Comparison of ENCODE assay signal across 8 cellular contexts in the genomic region with DNA sequence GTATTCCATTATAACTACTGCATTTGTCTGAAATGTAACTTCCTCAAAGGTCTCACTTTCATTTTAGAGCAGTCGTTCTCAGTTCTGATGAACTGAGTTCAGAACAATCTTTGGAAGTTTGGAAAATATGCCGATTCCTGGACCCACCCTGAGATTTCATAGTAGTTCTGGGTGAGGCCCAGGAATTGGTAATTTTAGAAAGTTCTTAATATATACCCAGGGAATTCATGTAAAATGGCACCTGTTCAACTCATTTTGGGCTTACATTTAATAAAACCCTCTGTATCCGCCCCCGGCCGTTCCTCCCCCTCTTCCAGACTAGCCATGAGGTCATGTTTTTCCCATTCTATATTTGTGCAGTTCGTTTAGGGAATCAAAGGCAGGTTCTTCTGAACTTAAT. TPM values are rescaled to one million over a fixed set of nuclear protein-coding genes. Genes with fewer than 3 reads are reported as not detected.
DNase-seq lines count a peak whose midpoint lies in the region; ATAC-seq and TF ChIP-seq lines count a peak whose summit lies in the region.

No MANE protein-coding gene starts in this region.

- peak overlapping the region; percentile 4 for H3K4me3 ChIP-seq in A673 (ENCODE audit: low read depth, low read length, poor library complexity, severe bottlenecking)
- H3K4me3 ChIP-seq in mucosa of rectum (ENCODE audit: low read length in 2 of 2), result peak overlapping the region; percentile 45 to 67

- H3K9me3 Mint-ChIP-seq in brain, result no peaks in the 10 kb centered on the region

- H3K27ac ChIP-seq in A673 (ENCODE audit: low read depth, low read length, poor library complexity, severe bottlenecking) (peak overlapping the region; percentile 91), mucosa of rectum (ENCODE audit: low read depth in 2 of 2, low read length in 2 of 2) (peak overlapping the region; percentile 62 to 81)

- peak overlapping the region in 2 of 5 experiments; percentile 5 to 26 for H3K4me3 Mint-ChIP-seq in brain

- H3K36me3 ChIP-seq in A673 (ENCODE audit: insufficient read depth, low read length, poor library complexity, severe bottlenecking) (no peaks in the 10 kb centered on the region), mucosa of rectum (ENCODE audit: control insufficient read depth in 2 of 2, insufficient read depth in 2 of 2, low read length in 2 of 2) (no peaks in the 10 kb centered on the region)

- peak overlapping the region in 3 of 5 experiments; percentile 67 to 99 (median 93) for H3K27ac Mint-ChIP-seq in brain

- peaks cover 69% of the 10 kb centered on the region for H3K4me1 ChIP-seq in A673 (ENCODE audit: insufficient read depth, low read length, poor library complexity, severe bottlenecking)
- H3K4me1 ChIP-seq in mucosa of rectum (ENCODE audit: control insufficient read depth in 2 of 2, insufficient read depth in 2 of 2, low read length in 2 of 2), result peaks cover 23 to 41% of the 10 kb centered on the region in 2 donors

- no peak for ATAC-seq in GM18517 (IDR thresholded peaks at IDR 0.05; ENCODE audit: unreplicated experiment)

- no peaks in the 10 kb centered on the region for H3K36me3 Mint-ChIP-seq in brain

- CTCF ChIA-PET in A673 (lab: Charles Lee), result interaction anchor here (1.0 to 1.1 kb wide), 3 partner anchors 104 to 115 kb away, joined by 3 to 11 read pairs (median 3); no protein-coding TSS in a partner anchor

- no peaks in the 10 kb centered on the region for H3K27me3 ChIP-seq in A673 (replicated peaks; ENCODE audit: insufficient read depth, low read depth, low read length, poor library complexity)
- H3K27me3 ChIP-seq in mucosa of rectum (ENCODE audit: control insufficient read depth in 2 of 2, insufficient read depth in 2 of 2, low read length in 2 of 2), result no peaks in the 10 kb centered on the region

- POLR2A ChIA-PET in A673 (lab: Charles Lee; ENCODE audit: low non-redundant PET), result no interaction called here

- intact Hi-C loops in A673 (cut with micrococcal nuclease; ENCODE audit: unreplicated experiment), result loop anchor here (5.0 kb wide), 1 partner anchor 110 kb away; no protein-coding TSS in a partner anchor

- DNase-seq in A673 (ENCODE audit: low spot score) (peak; percentile 11), KBM-7 (peak; percentile 82), NCI-H1417 (lab: John Stamatoyannopoulos, UW) (no peak), islet precursor cell (no peak), NCI-H526 treated with DMSO at 0.1 percent for 48 hours (lab: John Stamatoyannopoulos, UW) (no peak)

- no TSS peak for BruUV-seq in A673 (replicated peaks; lab: Mats Ljungman, UMichigan)

- TF ChIP-seq CTCF in A673 (conservative IDR thresholded peaks at IDR 0.05; ENCODE audit: low read depth, low read length) (no peak), brain (conservative IDR thresholded peaks at IDR 0.05) (no peak)

- H3K4me1 Mint-ChIP-seq in brain, result peaks cover 90% of the 10 kb centered on the region

- in situ Hi-C loops in KBM-7 (cut with MboI; ENCODE audit: low pct_unique_long_range_greater_than_20kb, low sequenced_read_pairs), result loop anchor here (10.0 kb wide), 1 partner anchor 107 kb away; no protein-coding TSS in a partner anchor

- H3K9ac ChIP-seq in mucosa of rectum (ENCODE audit: low read depth in 1 of 2, low read length in 2 of 2), result peak overlapping the region; percentile 16 to 48

- no peaks in the 10 kb centered on the region for H3K9me3 ChIP-seq in A673 (ENCODE audit: low read depth, low read length, poor library complexity, severe bottlenecking)
- H3K9me3 ChIP-seq in mucosa of rectum (ENCODE audit: control insufficient read depth in 2 of 2, low read length in 2 of 2), result no peaks in the 10 kb centered on the region

- peaks cover 7% of the 10 kb centered on the region for H3K27me3 Mint-ChIP-seq in brain

RNA-seq across cellular contexts. Expression of a gene that starts 5.9 kb away (rescaled TPM):
- total RNA-seq in A673 (2021), result 0.24 TPM in 1 of 2 replicates, not detected in the other
- polyA plus RNA-seq in brain (ENCODE audit: insufficient read depth, low read depth, low replicate concordance), result not detected

RNA-seq across cellular contexts. Expression of a gene that starts 53.3 kb away (rescaled TPM):
- 11.8 and 13.2 TPM in 2 replicates for total RNA-seq in A673 (2021)
- 17.1 TPM for polyA plus RNA-seq in brain (ENCODE audit: insufficient read depth, low read depth, low replicate concordance)

Comparison
In these comparisons a context has a peak if more than half of its experiments do, and no peak if none do; other contexts are left out.
1. DNase-seq: peak in A673 (single experiment) and KBM-7 (single experiment); none in NCI-H1417 (0 of 3), islet precursor cell (single experiment) and NCI-H526 treated with DMSO at 0.1 percent for 48 hours (single experiment).